Comparison of ENCODE assay signal across 26 cellular contexts in the genomic region with DNA sequence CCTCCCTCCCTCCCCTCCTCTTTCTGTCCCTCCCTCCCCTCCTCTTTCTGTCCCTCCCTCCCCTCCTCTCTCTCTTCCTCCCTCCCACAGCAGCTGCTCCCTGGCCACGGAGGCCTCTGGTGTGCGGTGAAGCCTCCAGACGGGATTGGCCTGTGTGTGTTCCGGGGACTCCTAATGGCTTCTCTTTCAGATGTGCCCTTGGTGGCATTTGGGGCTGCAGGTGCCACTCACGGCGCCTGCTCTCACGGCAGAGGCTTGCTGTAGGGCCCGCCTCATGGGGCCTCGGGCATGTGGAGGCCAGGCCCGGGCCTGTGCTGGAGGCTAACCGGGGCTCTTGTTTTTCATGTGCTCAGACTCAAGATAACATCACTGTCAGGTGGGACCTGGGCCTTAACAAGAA. TPM values are rescaled to one million over a fixed set of nuclear protein-coding genes. Genes with fewer than 3 reads are reported as not detected.
"Had no signal": no experiment of that assay in that cellular context is flagged by ENCODE, and none has a peak within 500 bp of the region (broad histone marks: within the 10 kb centered on the region; RNA-seq: fewer than 3 reads in every experiment).

No MANE protein-coding gene starts in this region.

- H3K4me1 ChIP-seq: neural progenitor cell had no signal

- H3K4me3 ChIP-seq: neural progenitor cell, spleen, thyroid gland had no signal

- ATAC-seq: activated CD8-positive, alpha-beta memory T cell treated with anti-CD3 and anti-CD28 coated beads, Interleukin-2, amount 10 ng/mL, durations not matched to agents 7 days and 5 days; activated CD8-positive, alpha-beta T cell treated with anti-CD3 and anti-CD28 coated beads for 36 hours; esophagus mucosa; left cardiac atrium; naive thymus-derived CD8-positive, alpha-beta T cell had no signal

- H3K27ac Mint-ChIP-seq: activated CD4-positive, alpha-beta T cell treated with anti-CD3 and anti-CD28 coated beads, Interleukin-2, amount 10 ng/mL, durations not matched to agents 7 days and 5 days; activated CD8-positive, alpha-beta memory T cell treated with anti-CD3 and anti-CD28 coated beads, Interleukin-2, amount 10 ng/mL, durations not matched to agents 7 days and 5 days; activated CD8-positive, alpha-beta T cell treated with anti-CD3 and anti-CD28 coated beads for 36 hours; progenitor cell of endocrine pancreas; stimulated activated naive CD8-positive, alpha-beta T cell treated with anti-CD3 and anti-CD28 coated beads, Interleukin-15, Interleukin-2, amounts not matched to agents 100 ng/mL and 50 ng/mL, for 24 hours; T-helper 1 cell treated with Interleukin-12 subunit alpha and Interleukin-12 subunit beta and Interleukin-4 antibody, amounts not matched to agents 30 μg/mL and 1 μg/mL, for 36 hours had no signal

- H3K9ac ChIP-seq: neural progenitor cell had no signal

- H3K27me3 ChIP-seq: neural progenitor cell, spleen, thyroid gland had no signal

- H3K4me3 Mint-ChIP-seq: activated CD4-positive, alpha-beta T cell treated with anti-CD3 and anti-CD28 coated beads, Interleukin-2, amount 10 ng/mL, durations not matched to agents 7 days and 5 days; activated CD8-positive, alpha-beta memory T cell treated with anti-CD3 and anti-CD28 coated beads, Interleukin-2, amount 10 ng/mL, durations not matched to agents 7 days and 5 days; activated CD8-positive, alpha-beta T cell treated with anti-CD3 and anti-CD28 coated beads for 36 hours; brain; naive thymus-derived CD8-positive, alpha-beta T cell; neural progenitor cell; stimulated activated naive CD8-positive, alpha-beta T cell treated with anti-CD3 and anti-CD28 coated beads, Interleukin-15, Interleukin-2, amounts not matched to agents 100 ng/mL and 50 ng/mL, for 24 hours; T-helper 1 cell treated with Interleukin-12 subunit alpha and Interleukin-12 subunit beta and Interleukin-4 antibody, amounts not matched to agents 30 μg/mL and 1 μg/mL, for 36 hours had no signal

- H3K9me3 ChIP-seq: spleen, thyroid gland had no signal

- H2AFZ ChIP-seq: neural progenitor cell had no signal

- H3K36me3 ChIP-seq: neural progenitor cell had no signal

- H3K9me3 Mint-ChIP-seq: activated CD4-positive, alpha-beta T cell treated with anti-CD3 and anti-CD28 coated beads, Interleukin-2, amount 10 ng/mL, durations not matched to agents 7 days and 5 days; activated CD8-positive, alpha-beta T cell treated with anti-CD3 and anti-CD28 coated beads for 36 hours; brain; naive thymus-derived CD8-positive, alpha-beta T cell; neural progenitor cell; stimulated activated naive CD8-positive, alpha-beta T cell treated with anti-CD3 and anti-CD28 coated beads, Interleukin-15, Interleukin-2, amounts not matched to agents 100 ng/mL and 50 ng/mL, for 24 hours; T-helper 1 cell treated with Interleukin-12 subunit alpha and Interleukin-12 subunit beta and Interleukin-4 antibody, amounts not matched to agents 30 μg/mL and 1 μg/mL, for 36 hours had no signal

- H3K27ac ChIP-seq: neural progenitor cell, spleen, thyroid gland had no signal

- DNase-seq: activated CD4-positive, alpha-beta T cell treated with anti-CD3 and anti-CD28 coated beads, Interleukin-2, amount 10 ng/mL, durations not matched to agents 7 days and 5 days; activated CD4-positive, CD25-positive, alpha-beta regulatory T cell treated with anti-CD3 and anti-CD28 coated beads, Interleukin-2, amount 50 U/mL, for 72 hours; activated CD8-positive, alpha-beta memory T cell treated with anti-CD3 and anti-CD28 coated beads, Interleukin-2, amount 10 ng/mL, durations not matched to agents 7 days and 5 days; activated CD8-positive, alpha-beta T cell treated with anti-CD3 and anti-CD28 coated beads for 36 hours; activated effector memory CD4-positive, alpha-beta T cell treated with anti-CD3 and anti-CD28 coated beads, Interleukin-2, amount 50 U/mL, for 16 hours; activated naive CD4-positive, alpha-beta T cell treated with anti-CD3 and anti-CD28 coated beads, Interleukin-2, amount 50 U/mL, for 16 hours; activated T-cell treated with anti-CD3 and anti-CD28 coated beads for 4 hours; anterior cingulate cortex; effector CD4-positive, alpha-beta T cell; foreskin melanocyte; islet precursor cell; left cardiac atrium; mesenchymal stem cell; naive thymus-derived CD8-positive, alpha-beta T cell; retina; stimulated activated CD4-positive, alpha-beta T cell treated with anti-CD3 and anti-CD28 coated beads, Interleukin-4, amount 100 ng/mL, for 1 hour; substantia nigra; T1000; thyroid gland had no signal

- H3K4me2 ChIP-seq: neural progenitor cell had no signal

- H3K27me3 Mint-ChIP-seq: activated CD4-positive, alpha-beta T cell treated with anti-CD3 and anti-CD28 coated beads, Interleukin-2, amount 10 ng/mL, durations not matched to agents 7 days and 5 days; activated CD8-positive, alpha-beta memory T cell treated with anti-CD3 and anti-CD28 coated beads, Interleukin-2, amount 10 ng/mL, durations not matched to agents 7 days and 5 days; activated CD8-positive, alpha-beta T cell treated with anti-CD3 and anti-CD28 coated beads for 36 hours; brain; naive thymus-derived CD8-positive, alpha-beta T cell; progenitor cell of endocrine pancreas; stimulated activated naive CD8-positive, alpha-beta T cell treated with anti-CD3 and anti-CD28 coated beads, Interleukin-15, Interleukin-2, amounts not matched to agents 100 ng/mL and 50 ng/mL, for 24 hours had no signal

RNA-seq across cellular contexts. Expression of a gene that starts 43.3 kb away (rescaled TPM):
- total RNA-seq: activated CD4-positive, alpha-beta T cell treated with anti-CD3 and anti-CD28 coated beads, Interleukin-2, amount 10 ng/mL, durations not matched to agents 7 days and 5 days; activated CD8-positive, alpha-beta memory T cell treated with anti-CD3 and anti-CD28 coated beads, Interleukin-2, amount 10 ng/mL, durations not matched to agents 7 days and 5 days; esophagus mucosa; naive thymus-derived CD8-positive, alpha-beta T cell had no signal
- polyA plus RNA-seq: naive thymus-derived CD8-positive, alpha-beta T cell had no signal
